ENCODE assay signal across 8 cellular contexts in the genomic region with DNA sequence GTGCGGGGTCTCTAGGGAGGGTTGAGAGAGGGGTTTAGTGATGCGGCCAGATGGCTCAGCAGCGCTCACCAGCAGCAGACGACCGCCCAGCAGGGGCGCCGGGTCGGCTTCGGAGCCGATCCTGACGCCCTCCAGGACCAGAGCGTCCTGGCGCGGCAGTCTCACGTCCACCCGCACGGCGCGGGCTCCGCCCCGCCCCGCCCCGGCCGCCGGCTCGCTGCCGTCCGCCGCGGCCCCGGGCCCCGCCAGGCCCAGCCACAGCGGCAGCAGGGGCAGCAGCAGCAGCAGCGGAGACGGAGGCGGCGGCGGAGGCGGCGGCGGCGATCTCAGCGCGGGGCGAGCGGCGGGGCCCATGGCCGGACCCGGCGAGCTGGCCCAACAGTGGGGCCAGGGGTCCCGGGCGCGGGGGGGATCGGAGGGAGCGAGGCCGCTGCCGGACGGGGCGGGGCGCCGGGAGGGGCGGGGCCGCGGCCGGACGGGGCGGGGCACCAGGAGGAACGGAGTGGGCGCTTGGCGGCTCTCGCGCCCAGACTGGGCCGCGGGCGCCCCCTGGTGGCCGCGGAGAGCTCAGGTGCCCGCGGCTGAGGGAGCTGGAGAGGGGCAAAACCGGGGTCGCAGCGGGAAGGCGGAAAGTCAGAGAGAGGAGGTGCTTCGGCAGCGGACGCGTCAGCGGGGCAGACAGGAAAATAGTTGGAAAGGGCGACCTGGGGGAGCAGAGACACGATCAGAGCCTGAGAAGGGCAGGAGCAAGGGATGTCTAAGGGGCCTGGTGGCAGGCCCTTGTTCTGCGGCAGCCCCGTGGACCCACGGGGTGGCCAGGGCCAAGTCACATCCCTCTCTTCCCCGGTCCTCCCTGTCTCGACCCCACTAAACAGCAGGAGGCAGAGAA. TPM values are rescaled to one million over a fixed set of nuclear protein-coding genes. Genes with fewer than 3 reads are reported as not detected.
DNase-seq lines count a peak whose midpoint lies in the region; ATAC-seq, FAIRE-seq and TF ChIP-seq lines count a peak whose summit lies in the region.

TSS of gene RNF215 (minus strand) at position 452 of the 889 bp plus-strand sequence. CDS start at position 354, 98 bp downstream.

- peak within 1 kb of the TSS; percentile 96 to 100 for H3K27ac ChIP-seq in A549
- H3K27ac ChIP-seq in lower lobe of right lung, result peak within 1 kb of the TSS; percentile 31

- no peaks in the 10 kb centered on the region for H3K36me3 Mint-ChIP-seq in activated CD4-positive, alpha-beta memory T cell treated with anti-CD3 and anti-CD28 coated beads, Interleukin-2, amount 10 ng/mL, durations not matched to agents 7 days and 5 days (ENCODE audit: low read depth)

- H3K9me3 ChIP-seq in A549 (peaks cover 11% of the 10 kb centered on the region; the same call in 2 of the 3 replicates), lower lobe of right lung (no peaks in the 10 kb centered on the region)

- H3K36me3 ChIP-seq in lower lobe of right lung, result peaks cover 5% of the 10 kb centered on the region

- FAIRE-seq in A549 (lab: Jason Lieb, UNC), result no peak

- peak; percentile 63 to 84 for TF ChIP-seq RAD21 in A549 (conservative IDR thresholded peaks at IDR 0.05 in 1 of 2, IDR thresholded peaks at IDR 0.05 in 1 of 2)

- intact Hi-C loops in lower lobe of right lung (cut with DNase I), result loop anchor here (10.0 kb wide), 1 partner anchor 102 kb away; the partner anchor contains the start of gene CASTOR1

- H3K27me3 Mint-ChIP-seq in activated CD4-positive, alpha-beta memory T cell treated with anti-CD3 and anti-CD28 coated beads, Interleukin-2, amount 10 ng/mL, durations not matched to agents 7 days and 5 days, result peaks cover 2% of the 10 kb centered on the region

- H3K4me3 ChIP-seq in A549 (peak within 1 kb of the TSS; percentile 70), lower lobe of right lung (peak within 1 kb of the TSS; percentile 61)

- no peak for TF ChIP-seq EP300 in A549 (IDR thresholded peaks at IDR 0.05)

- H3K4me3 Mint-ChIP-seq in activated CD4-positive, alpha-beta memory T cell treated with anti-CD3 and anti-CD28 coated beads, Interleukin-2, amount 10 ng/mL, durations not matched to agents 7 days and 5 days, result peak within 1 kb of the TSS; percentile 77

- WGBS in A549 (ENCODE audit: missing lambda C conversion rate), result 2% methylated on average over 18 of the region's 95 CpGs

- peaks cover 36% of the 10 kb centered on the region for H3K4me1 Mint-ChIP-seq in activated CD4-positive, alpha-beta memory T cell treated with anti-CD3 and anti-CD28 coated beads, Interleukin-2, amount 10 ng/mL, durations not matched to agents 7 days and 5 days

- H3K27ac Mint-ChIP-seq in activated CD4-positive, alpha-beta memory T cell treated with anti-CD3 and anti-CD28 coated beads, Interleukin-2, amount 10 ng/mL, durations not matched to agents 7 days and 5 days, result peak within 1 kb of the TSS; percentile 52

- POLR2A ChIA-PET in A549 (lab: Yijun Ruan, JAX), result interaction anchor here (0.6 to 1.0 kb wide), 7 partner anchors 8 to 191 kb away, joined by 3 to 9 read pairs (median 3); partner anchors contain the start of gene SEC14L2
- POLR2A ChIA-PET in activated CD4-positive, alpha-beta memory T cell treated with anti-CD3 and anti-CD28 coated beads, Interleukin-2, amount 10 ng/mL, durations not matched to agents 7 days and 5 days (lab: Charles Lee), result interaction anchor here (1.0 to 5.7 kb wide), 4 partner anchors 30 to 124 kb away, joined by 3 to 66 read pairs (median 6); partner anchors contain the start of genes CASTOR1, CCDC157 and SF3A1

- peaks cover 3% of the 10 kb centered on the region for H3K9me3 Mint-ChIP-seq in activated CD4-positive, alpha-beta memory T cell treated with anti-CD3 and anti-CD28 coated beads, Interleukin-2, amount 10 ng/mL, durations not matched to agents 7 days and 5 days

- TF ChIP-seq POLR2A in A549 (IDR thresholded peaks at IDR 0.05; ENCODE audit: low read length), result 0 out of 2 replicates have a peak, but pooled peaks have one; percentile 23

- H3K4me1 ChIP-seq in A549 (no peaks in the 10 kb centered on the region; the same call in 2 of the 3 replicates), lower lobe of right lung (peaks cover 16% of the 10 kb centered on the region)

- CTCF ChIA-PET in A549 (lab: Yijun Ruan, JAX), result interaction anchor here (0.6 to 4.4 kb wide), 27 partner anchors 8 to 305 kb away, joined by 3 to 37 read pairs (median 4); partner anchors contain the start of genes CASTOR1, CCDC157, SEC14L2 and SF3A1
- CTCF ChIA-PET in activated CD4-positive, alpha-beta memory T cell treated with anti-CD3 and anti-CD28 coated beads, Interleukin-2, amount 10 ng/mL, durations not matched to agents 7 days and 5 days (lab: Charles Lee), result interaction anchor here (0.5 to 8.7 kb wide), 30 partner anchors 9 to 285 kb away, joined by 3 to 185 read pairs (median 4); partner anchors contain the start of genes CASTOR1, CCDC157, MTFP1 and OSM

- peak; percentile 83 for TF ChIP-seq CTCF in A549 (IDR thresholded peaks at IDR 0.05)
- TF ChIP-seq CTCF in lower lobe of right lung (IDR thresholded peaks at IDR 0.05), result peak; percentile 93

- ATAC-seq in A549 (peak; percentile 88 to 90), GM18517 (IDR thresholded peaks at IDR 0.05; ENCODE audit: unreplicated experiment) (peak; percentile 70), HG03103 (IDR thresholded peaks at IDR 0.05; ENCODE audit: low read depth, unreplicated experiment) (peak; percentile 49), lower lobe of right lung (peak; percentile 95 to 96)

- H3K4me2 ChIP-seq in A549, result peak within 1 kb of the TSS; percentile 92

- no peaks in the 10 kb centered on the region for H3K27me3 ChIP-seq in lower lobe of right lung (ENCODE audit: low read depth)

- DNase-seq in A549 (ENCODE audit: low read depth in 1 of 2, low spot score in 1 of 2) (peak; percentile 63 to 68), NCI-H526 treated with DMSO at 0.1 percent for 48 hours (lab: John Stamatoyannopoulos, UW) (peak; percentile 54), ecto neural progenitor cell (ENCODE audit: low spot score) (peak; percentile 94), lower lobe of right lung (peak; percentile 84)
- DNase-seq in activated CD4-positive, alpha-beta memory T cell treated with anti-CD3 and anti-CD28 coated beads, Interleukin-2, amount 10 ng/mL, durations not matched to agents 7 days and 5 days, result peak; percentile 82
- DNase-seq in stimulated activated CD4-positive, alpha-beta T cell treated with anti-CD3 and anti-CD28 coated beads, TNF-alpha, amount 100 ng/mL, for 1 hour (ENCODE audit: low read depth in 3 of 3, low spot score in 1 of 3), result peak; percentile 39 to 74 (median 68)

TF ChIP-seq in A549, 52 proteins besides CTCF, POLR2A, EP300 and RAD21:
- TF ChIP-seq RARB (CRISPR knock-in tag; IDR thresholded peaks at IDR 0.05) (no peak), SMC3 (IDR thresholded peaks at IDR 0.05) (peak; percentile 74), BCL3 (IDR thresholded peaks at IDR 0.05) (0 out of 3 replicates have a peak, but pooled peaks have one; percentile 41), JUN (IDR thresholded peaks at IDR 0.05) (peak in 1 of 2 experiments; percentile 50; a peak in 1 of 5 replicates)
- TF ChIP-seq, protein P1, sequence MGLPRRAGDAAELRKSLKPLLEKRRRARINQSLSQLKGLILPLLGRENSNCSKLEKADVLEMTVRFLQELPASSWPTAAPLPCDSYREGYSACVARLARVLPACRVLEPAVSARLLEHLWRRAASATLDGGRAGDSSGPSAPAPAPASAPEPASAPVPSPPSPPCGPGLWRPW (IDR thresholded peaks at IDR 0.05), result no peak

RNA-seq across cellular contexts. Expression of gene RNF215, which starts in this region (rescaled TPM):
- polyA plus RNA-seq in A549 (2011; rRNA removed) (16.4 and 19.0 TPM in 2 replicates), A549 (2017; fragmentation: RNase III; extraction: RNeasy Plus Mini Kit Qiagen cat#74134 plus additional on column Dnase treatment) (18.4 to 23.5 TPM (median 19.5 TPM) in 3 replicates)
- polyA plus RNA-seq in A549 (2012; cell fraction: cytosol; rRNA removed), result 17.3 and 20.9 TPM in 2 replicates
- polyA plus RNA-seq in A549 (2012; cell fraction: nucleus; rRNA removed), result 83.7 and 89.2 TPM in 2 replicates
- polyA minus RNA-seq in A549 (2011; rRNA and poly(A)+ RNA removed), result 33.8 and 36.3 TPM in 2 replicates
- 10 to 100 TPM; 12.2 to 13.3 TPM for total RNA-seq in activated CD4-positive, alpha-beta memory T cell treated with anti-CD3 and anti-CD28 coated beads, Interleukin-2, amount 10 ng/mL, durations not matched to agents 7 days and 5 days
- total RNA-seq in lower lobe of right lung, result 13.6 TPM

Comparison
In these comparisons a context has a peak if more than half of its experiments do, and no peak if none do; other contexts are left out.
1. Peak in every context shown above with its lines: DNase-seq, ATAC-seq, H3K4me3 ChIP-seq and H3K27ac ChIP-seq.